ENCODE assay signal across 29 cellular contexts in genomic region chr4:5984843-5985242, GRCh38. TPM values are rescaled to one million over a fixed set of nuclear protein-coding genes. Genes with fewer than 3 reads are reported as not detected.
DNase-seq lines count a peak whose midpoint lies in the region; ATAC-seq, FAIRE-seq and TF ChIP-seq lines count a peak whose summit lies in the region.
"Had no signal": no experiment of that assay in that cellular context is flagged by ENCODE, and none has a peak within 500 bp of the region (broad histone marks: within the 10 kb centered on the region; RNA-seq: fewer than 3 reads in every experiment).

No MANE protein-coding gene starts in this region.

- TF ChIP-seq POLR2A in HepG2 (IDR thresholded peaks at IDR 0.05; ENCODE audit: insufficient read depth in 1 of 2, low read depth in 2 of 2, low read length in 2 of 2) (no peak), right lobe of liver (IDR thresholded peaks at IDR 0.05) (no peak), K562 (conservative IDR thresholded peaks at IDR 0.05) (no peak)

- H3K27me3 Mint-ChIP-seq in WTC11 (ENCODE audit: low read depth), result peaks cover 28% of the 10 kb centered on the region

- intact Hi-C loops in HepG2 (cut with micrococcal nuclease; ENCODE audit: unreplicated experiment), result no loop called here
- intact Hi-C loops in right lobe of liver (cut with DNase I), result no loop called here
- intact Hi-C loops in K562 (cut with micrococcal nuclease), result no loop called here

- no peak for TF ChIP-seq RAD21 in HepG2 (CRISPR knock-in tag; IDR thresholded peaks at IDR 0.05)
- no peak for TF ChIP-seq RAD21 in K562 (CRISPR knock-in tag; conservative IDR thresholded peaks at IDR 0.05 in 1 of 2, IDR thresholded peaks at IDR 0.05 in 1 of 2)

- H3K79me2 ChIP-seq in HepG2 (ENCODE audit: insufficient read depth, low read length) (no peaks in the 10 kb centered on the region), K562 (ENCODE audit: control insufficient read depth, insufficient read depth, low read length) (no peaks in the 10 kb centered on the region), smooth muscle cell (ENCODE audit: low read depth) (no peaks in the 10 kb centered on the region)

- H3K9me3 ChIP-seq in HepG2 (ENCODE audit: low read length), result peaks cover 7% of the 10 kb centered on the region
- no peaks in the 10 kb centered on the region for H3K9me3 ChIP-seq in right lobe of liver
- H3K9me3 ChIP-seq in HEK293 (ENCODE audit: control insufficient read depth, insufficient read depth, low read depth, low read length), result no peaks in the 10 kb centered on the region
- 0 out of 2 replicates have a peak, but pooled peaks cover 2% of the 10 kb centered on the region for H3K9me3 ChIP-seq in K562 (replicated peaks; ENCODE audit: control insufficient read depth, insufficient read depth, low read depth, low read length)
- H3K9me3 ChIP-seq in smooth muscle cell (replicated peaks; ENCODE audit: low read depth), result peaks cover 7% of the 10 kb centered on the region
- H3K9me3 ChIP-seq: BE2C had no signal

- no peak for FAIRE-seq in HepG2 (lab: Jason Lieb, UNC)
- no peak for FAIRE-seq in K562 (lab: Jason Lieb, UNC)
- no peak for FAIRE-seq in urothelium cell line (lab: Jason Lieb, UNC)
- FAIRE-seq: GM12891 had no signal

- H3K9me3 Mint-ChIP-seq in WTC11, result peaks cover 29% of the 10 kb centered on the region

- no peaks in the 10 kb centered on the region for H4K20me1 ChIP-seq in HepG2 (ENCODE audit: insufficient read depth, low read length)
- H4K20me1 ChIP-seq in K562 (replicated peaks; ENCODE audit: control insufficient read depth, insufficient read depth, low read length), result no peaks in the 10 kb centered on the region
- H4K20me1 ChIP-seq in smooth muscle cell (ENCODE audit: low read depth), result no peaks in the 10 kb centered on the region
- H4K20me1 ChIP-seq: BLaER1 had no signal

- no peaks in the 10 kb centered on the region for H3K36me3 ChIP-seq in HepG2 (replicated peaks in 1 of 2; ENCODE audit: control insufficient read depth in 1 of 2, insufficient read depth in 2 of 2, low read length in 2 of 2)
- H3K36me3 ChIP-seq in right lobe of liver, result no peaks in the 10 kb centered on the region
- no peaks in the 10 kb centered on the region for H3K36me3 ChIP-seq in HEK293 (ENCODE audit: control insufficient read depth in 2 of 2, insufficient read depth in 1 of 2, low read length in 2 of 2)
- H3K36me3 ChIP-seq in K562 (ENCODE audit: control insufficient read depth, insufficient read depth, low read length), result no peaks in the 10 kb centered on the region
- H3K36me3 ChIP-seq in smooth muscle cell (ENCODE audit: low read depth), result no peaks in the 10 kb centered on the region
- H3K36me3 ChIP-seq: BE2C, BLaER1 had no signal

- TF ChIP-seq EP300 in HepG2 (IDR thresholded peaks at IDR 0.05; ENCODE audit: low read depth in 2 of 2, low read length in 2 of 2), result no peak
- TF ChIP-seq EP300 in HepG2 (CRISPR knock-in tag; IDR thresholded peaks at IDR 0.05; ENCODE audit: borderline replicate concordance), result no peak
- TF ChIP-seq EP300 in K562 (IDR thresholded peaks at IDR 0.05; ENCODE audit: low read length), result no peak

- no peaks in the 10 kb centered on the region for H3K4me1 ChIP-seq in HepG2 (ENCODE audit: insufficient read depth, low read length)
- H3K4me1 ChIP-seq in right lobe of liver, result no peaks in the 10 kb centered on the region
- H3K4me1 ChIP-seq in HEK293 (ENCODE audit: control insufficient read depth, insufficient read depth, low read length), result no peaks in the 10 kb centered on the region
- H3K4me1 ChIP-seq in K562 (replicated peaks in 1 of 2; ENCODE audit: control insufficient read depth in 2 of 2, insufficient read depth in 2 of 2, low read length in 2 of 2), result 0 out of 5 replicates have a peak, but pooled peaks cover 0 to 2% of the 10 kb centered on the region in 2 experiments
- no peaks in the 10 kb centered on the region for H3K4me1 ChIP-seq in smooth muscle cell (ENCODE audit: low read depth)

- no peak overlapping the region for H2AFZ ChIP-seq in HepG2 (ENCODE audit: low read length)
- no peak overlapping the region for H2AFZ ChIP-seq in K562 (ENCODE audit: low read depth, low read length)
- H2AFZ ChIP-seq in smooth muscle cell (ENCODE audit: low read depth), result no peak overlapping the region

- no peak overlapping the region for H3K4me3 Mint-ChIP-seq in WTC11
- H3K4me3 Mint-ChIP-seq: CD14-positive monocyte; CD4-positive, alpha-beta T cell; CD8-positive, alpha-beta T cell had no signal

- CTCF ChIA-PET in HepG2 (lab: Yijun Ruan, JAX; ENCODE audit: low intra/inter-chr PET ratio, low total read pairs), result no interaction called here
- CTCF ChIA-PET in HEK293 (lab: Yijun Ruan, JAX), result interaction anchor here (0.7 kb wide), 1 partner anchor 205 kb away, joined by 4 read pairs; no protein-coding TSS in a partner anchor
- CTCF ChIA-PET in WTC11 (lab: Charles Lee), result no interaction called here
- CTCF ChIA-PET in K562 (lab: Yijun Ruan, JAX; ENCODE audit: low intra/inter-chr PET ratio), result no interaction called here

- no peaks in the 10 kb centered on the region; the same call in 1 of the 2 replicates for H3K4me1 Mint-ChIP-seq in WTC11

- no peak overlapping the region for H3K9ac ChIP-seq in HepG2 (ENCODE audit: insufficient read depth, low read depth, low read length)
- H3K9ac ChIP-seq in K562 (ENCODE audit: insufficient read depth in 1 of 2, low read depth in 2 of 2, low read length in 2 of 2), result no peak overlapping the region
- H3K9ac ChIP-seq in smooth muscle cell (ENCODE audit: low read depth), result no peak overlapping the region
- H3K9ac ChIP-seq: BLaER1 had no signal

- H3K27me3 ChIP-seq in HepG2 (ENCODE audit: control insufficient read depth in 1 of 2, insufficient read depth in 2 of 2, low read length in 2 of 2) (peaks cover 0 to 23% of the 10 kb centered on the region in 2 experiments; a peak in 3 of 5 replicates), right lobe of liver (no peaks in the 10 kb centered on the region), K562 (ENCODE audit: control insufficient read depth in 2 of 2, insufficient read depth in 2 of 2, low read length in 2 of 2) (no peaks in the 10 kb centered on the region), smooth muscle cell (ENCODE audit: low read depth) (peaks cover under 1% of the 10 kb centered on the region)
- H3K27me3 ChIP-seq: BE2C, BLaER1 had no signal

- POLR2A ChIA-PET in HepG2 (lab: Yijun Ruan, JAX), result no interaction called here
- POLR2A ChIA-PET in HEK293 (lab: Yijun Ruan, JAX), result interaction anchor here (0.6 kb wide), 1 partner anchor 110 kb away, joined by 3 read pairs; no protein-coding TSS in a partner anchor
- POLR2A ChIA-PET in WTC11 (lab: Charles Lee), result no interaction called here
- POLR2A ChIA-PET in K562 (lab: Yijun Ruan, JAX), result no interaction called here

- H3K4me3 ChIP-seq in HepG2 (replicated peaks in 1 of 3; ENCODE audit: insufficient read depth in 1 of 3, low read depth in 2 of 3, low read length in 3 of 3) (no peak overlapping the region), right lobe of liver (no peak overlapping the region), HEK293 (ENCODE audit: low read depth, low read length) (no peak overlapping the region), K562 (no peak overlapping the region), smooth muscle cell (no peak overlapping the region)
- H3K4me3 ChIP-seq: BLaER1 had no signal

- ATAC-seq in HepG2 (no peak), right lobe of liver (no peak), WTC11 (no peak), K562 (no peak), GM18858 (IDR thresholded peaks at IDR 0.05; ENCODE audit: unreplicated experiment) (no peak)
- ATAC-seq: CD8-positive, alpha-beta T cell had no signal

- in situ Hi-C loops in HepG2 (cut with HindIII; ENCODE audit: extremely low pct_ligation_motif_present, low pct_unique_long_range_greater_than_20kb), result no loop called here
- in situ Hi-C loops in K562 (cut with MboI), result no loop called here

- no peaks in the 10 kb centered on the region for H3K9me1 ChIP-seq in K562 (ENCODE audit: control insufficient read depth, insufficient read depth, low read length)

- DNase-seq in HepG2 (ENCODE audit: low spot score) (no peak), right lobe of liver (no peak), WTC11 (ENCODE audit: low spot score) (no peak), K562 (ENCODE audit: extremely low read depth in 1 of 4, low spot score in 3 of 4) (no peak), urothelium cell line (ENCODE audit: low spot score) (no peak), smooth muscle cell (lab: John Stamatoyannopoulos, UW; ENCODE audit: unreplicated experiment) (no peak)
- DNase-seq: 8988T; ACHN; BE2C; C1 segment of cervical spinal cord; CD4-positive, alpha-beta T cell; CD8-positive, alpha-beta T cell; COR-L47; DMS 273 treated with DMSO at 0.1 percent for 48 hours; DMS153; DMS53; DMS79; DND-41; EL; GDM1 had no signal

- H3K4me2 ChIP-seq in HepG2 (ENCODE audit: low read depth, low read length) (no peak overlapping the region), K562 (ENCODE audit: insufficient read depth, low read length) (no peak overlapping the region), smooth muscle cell (no peak overlapping the region)
- H3K4me2 ChIP-seq: BLaER1 had no signal

- peaks cover 17% of the 10 kb centered on the region for H3K36me3 Mint-ChIP-seq in WTC11
- H3K36me3 Mint-ChIP-seq: CD14-positive monocyte; CD8-positive, alpha-beta T cell had no signal

- no peaks in the 10 kb centered on the region for H3F3A ChIP-seq in smooth muscle cell (ENCODE audit: low read depth)

- no TSS peak for BruUV-seq in HepG2 (replicated peaks; lab: Mats Ljungman, UMichigan)
- BruUV-seq in K562 (replicated peaks; lab: Mats Ljungman, UMichigan), result no TSS peak

- no peak for TF ChIP-seq CTCF in HepG2 (CRISPR knock-in tag; IDR thresholded peaks at IDR 0.05)
- no peak for TF ChIP-seq CTCF in right lobe of liver (IDR thresholded peaks at IDR 0.05)
- TF ChIP-seq CTCF in HEK293 (tag by site-specific recombination; IDR thresholded peaks at IDR 0.05), result no peak
- TF ChIP-seq CTCF in WTC11 (IDR thresholded peaks at IDR 0.05), result no peak
- TF ChIP-seq CTCF in K562 (IDR thresholded peaks at IDR 0.05 in 2 of 3, conservative IDR thresholded peaks at IDR 0.05 in 1 of 3; ENCODE audit: insufficient read depth in 2 of 3, low read depth in 1 of 3, low read length in 3 of 3), result no peak
- no peak for TF ChIP-seq CTCF in smooth muscle cell (IDR thresholded peaks at IDR 0.05; ENCODE audit: borderline replicate concordance, insufficient read depth, poor library complexity, severe bottlenecking)

- H3K27ac Mint-ChIP-seq in WTC11, result no peak overlapping the region
- H3K27ac Mint-ChIP-seq: CD14-positive monocyte; CD4-positive, alpha-beta T cell; CD8-positive, alpha-beta T cell had no signal

- no peak overlapping the region for H3K27ac ChIP-seq in HepG2 (ENCODE audit: extremely low read length, insufficient read depth, low read length)
- H3K27ac ChIP-seq in right lobe of liver, result no peak overlapping the region
- H3K27ac ChIP-seq in HEK293 (ENCODE audit: extremely low read depth, low read depth, low read length), result no peak overlapping the region
- H3K27ac ChIP-seq in K562 (ENCODE audit: extremely low read depth, low read depth, low read length), result no peak overlapping the region
- H3K27ac ChIP-seq in smooth muscle cell (ENCODE audit: low read depth), result no peak overlapping the region
- H3K27ac ChIP-seq: BLaER1 had no signal

RNA-seq across cellular contexts. Expression of gene C4orf50, which starts 33.4 kb away (rescaled TPM):
- total RNA-seq in HepG2 (2016; rRNA removed; fragmentation: Illumina TruSeq; extraction: Trizol) (not detected in 2 replicates), right lobe of liver (under 1 TPM in 2 of 6 experiments, not detected in 4; under 0.01 to 0.06 TPM), WTC11 (2021) (0.17 to 0.32 TPM (median 0.30 TPM) in 3 replicates), K562 (2014; rRNA removed) (not detected in 2 replicates), K562 (2014; rRNA removed; fragmentation: Illumina TruSeq; extraction: Trizol) (not detected in 2 replicates), K562 (2015; rRNA removed; fragmentation: Illumina TruSeq; extraction: Trizol) (not detected in 2 replicates), K562 (2021) (not detected in 2 replicates), smooth muscle cell (0.04 TPM in 1 of 2 replicates, not detected in the other)
- not detected in 2 replicates for total RNA-seq in HepG2 (2016; cell fraction: cytosol; rRNA removed; fragmentation: Illumina TruSeq; extraction: Trizol; ENCODE audit: low read depth)
- total RNA-seq in HepG2 (2016; cell fraction: insoluble cytoplasmic fraction; rRNA removed; fragmentation: Illumina TruSeq; extraction: Trizol), result not detected in 2 replicates
- not detected in 2 replicates for total RNA-seq in HepG2 (2016; cell fraction: membrane; rRNA removed; fragmentation: Illumina TruSeq; extraction: Trizol)
- not detected in 2 replicates for total RNA-seq in HepG2 (2016; cell fraction: nucleus; rRNA removed; fragmentation: Illumina TruSeq; extraction: Trizol)
- polyA plus RNA-seq in HepG2 (2011; rRNA removed) (not detected in 2 replicates), K562 (2011; rRNA removed) (not detected in 2 replicates), K562 (2014; fragmentation: Illumina TruSeq; extraction: Trizol) (not detected in 2 replicates), K562 (2014; fragmentation: Nextera tagmentation; extraction: Ambion mirVana) (not detected), K562 (2014; rRNA removed) (not detected in 2 replicates), smooth muscle cell (not detected in 2 replicates)
- polyA plus RNA-seq in HepG2 (2011; cell fraction: cytosol; rRNA removed), result under 0.01 TPM in 1 of 2 replicates, not detected in the other
- polyA plus RNA-seq in HepG2 (2011; cell fraction: nucleus; rRNA removed), result not detected in 2 replicates
- polyA plus RNA-seq in HepG2 (2012), result not detected in 2 replicates
- polyA plus RNA-seq in HepG2 (2016; cell fraction: cytosol; fragmentation: Illumina TruSeq; extraction: Trizol; ENCODE audit: low read depth), result not detected in 2 replicates
- polyA plus RNA-seq in HepG2 (2016; cell fraction: insoluble cytoplasmic fraction; fragmentation: Illumina TruSeq; extraction: Trizol; ENCODE audit: low read depth), result not detected in 2 replicates
- not detected in 2 replicates for polyA plus RNA-seq in HepG2 (2016; cell fraction: membrane; fragmentation: Illumina TruSeq; extraction: Trizol; ENCODE audit: low read depth)
- polyA plus RNA-seq in HepG2 (2016; cell fraction: nucleus; fragmentation: Illumina TruSeq; extraction: Trizol; ENCODE audit: insufficient read depth, low read depth), result not detected in 2 replicates
- polyA minus RNA-seq in HepG2 (2011; rRNA and poly(A)+ RNA removed; ENCODE audit: low replicate concordance), result 0.02 TPM in 1 of 2 replicates, not detected in the other
- polyA minus RNA-seq in HepG2 (2011; cell fraction: cytosol; rRNA and poly(A)+ RNA removed), result not detected in 2 replicates
- polyA minus RNA-seq in HepG2 (2011; cell fraction: nucleus; rRNA and poly(A)+ RNA removed), result not detected in 2 replicates
- not detected in 2 replicates for total RNA-seq in K562 (2011; cell fraction: chromatin; rRNA removed; ENCODE audit: low replicate concordance)
- total RNA-seq in K562 (2011; cell fraction: nucleolus; rRNA removed), result not detected in 2 replicates
- total RNA-seq in K562 (2011; cell fraction: nucleoplasm; rRNA removed), result not detected in 2 replicates
- not detected in 2 replicates for polyA plus RNA-seq in K562 (2011; cell fraction: cytosol; rRNA removed)
- not detected in 2 replicates for polyA plus RNA-seq in K562 (2011; cell fraction: nucleus; rRNA removed)
- polyA plus RNA-seq in K562 (2012), result not detected in 2 replicates
- not detected in 2 replicates for polyA minus RNA-seq in K562 (2011; rRNA and poly(A)+ RNA removed)
- polyA minus RNA-seq in K562 (2011; cell fraction: cytosol; rRNA and poly(A)+ RNA removed), result not detected in 2 replicates
- polyA minus RNA-seq in K562 (2011; cell fraction: nucleus; rRNA and poly(A)+ RNA removed), result not detected in 2 replicates
- total RNA-seq: A673, Daoy, G401 had no signal
- polyA plus RNA-seq: AG04450, CD14-positive monocyte had no signal
